10 cellular contexts compared by ENCODE assay signal in the genomic region with DNA sequence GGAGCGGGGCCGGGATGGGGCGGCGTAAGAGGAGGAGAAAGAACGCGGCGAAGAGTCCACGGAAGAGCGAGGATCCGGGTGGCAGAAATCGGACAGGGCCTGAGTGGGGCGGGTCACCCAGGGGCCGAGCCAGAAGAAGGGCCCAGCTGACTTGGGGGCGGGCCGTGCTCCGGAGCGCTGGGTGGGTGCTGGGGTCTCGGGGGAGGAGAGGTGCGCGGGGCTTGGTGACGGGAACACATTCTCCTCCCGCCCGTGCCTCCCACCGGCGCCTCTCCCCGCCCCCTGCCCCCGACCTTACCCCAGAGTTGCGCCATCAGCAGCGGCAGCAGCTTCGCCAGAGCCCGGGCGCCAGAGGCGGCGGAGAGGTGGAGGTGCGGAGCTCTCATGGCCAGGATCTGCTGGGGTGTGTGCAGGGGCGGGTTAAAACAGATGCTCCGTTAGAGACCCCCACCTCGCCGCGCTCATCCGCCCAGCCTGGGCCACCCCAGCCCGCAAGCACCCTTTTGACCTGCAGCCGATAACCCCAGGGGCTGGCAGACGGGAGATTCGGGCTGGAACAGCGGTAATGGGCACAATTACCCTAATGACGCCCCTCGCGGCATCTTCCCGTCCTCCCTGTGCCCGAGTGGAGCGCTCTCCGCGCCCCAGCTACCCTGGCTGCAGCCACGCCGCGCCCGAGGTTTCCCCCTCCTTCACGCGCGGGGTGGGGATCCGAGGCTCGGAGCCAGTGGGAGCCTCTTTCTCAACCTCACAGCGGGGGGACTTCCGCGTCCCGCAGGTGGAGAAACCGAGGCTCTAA. TPM values are rescaled to one million over a fixed set of nuclear protein-coding genes. Genes with fewer than 3 reads are reported as not detected.
DNase-seq lines count a peak whose midpoint lies in the region; ATAC-seq and TF ChIP-seq lines count a peak whose summit lies in the region.
"Had no signal": no experiment of that assay in that cellular context is flagged by ENCODE, and none has a peak within 500 bp of the region (broad histone marks: within the 10 kb centered on the region; RNA-seq: fewer than 3 reads in every experiment).

No MANE protein-coding gene starts in this region.

- H3K4me3 Mint-ChIP-seq in CD4-positive, alpha-beta T cell = peak overlapping the region; percentile 20
- peak overlapping the region; percentile 69 to 75 (median 70) for H3K4me3 Mint-ChIP-seq in nephron

- POLR2A ChIA-PET in CD4-positive, alpha-beta T cell (lab: Charles Lee) = no interaction called here

- intact Hi-C loops in CD4-positive, alpha-beta T cell (cut with DNase I, micrococcal nuclease) = no loop called here
- intact Hi-C loops in tibial artery (cut with DNase I; ENCODE audit: low total_unique reads) = no loop called here

- H3K4me1 ChIP-seq in tibial artery = peaks cover 0 to 20% (median 9%) of the 10 kb centered on the region in 4 donors

- TF ChIP-seq CTCF in CD4-positive, alpha-beta T cell (IDR thresholded peaks at IDR 0.05) = no peak
- TF ChIP-seq CTCF in epithelial cell of esophagus (IDR thresholded peaks at IDR 0.05; ENCODE audit: insufficient read depth, low read depth, low read length, missing control alignments) (no peak), nephron (IDR thresholded peaks at IDR 0.05; ENCODE audit: unreplicated experiment in 3 of 3) (no peak), GM13976 (IDR thresholded peaks at IDR 0.05; ENCODE audit: borderline replicate concordance, control extremely low read depth, extremely low read depth, insufficient read depth, missing control alignments) (no peak), tibial artery (IDR thresholded peaks at IDR 0.05) (no peak)

- CTCF ChIA-PET in CD4-positive, alpha-beta T cell (lab: Charles Lee) = no interaction called here

- H3K36me3 ChIP-seq in MG63 (no peaks in the 10 kb centered on the region), tibial artery (no peaks in the 10 kb centered on the region)

- H3K27me3 ChIP-seq in CD4-positive, alpha-beta T cell (ENCODE audit: control insufficient read depth, insufficient read depth, low read length) = peaks cover 49% of the 10 kb centered on the region
- H3K27me3 ChIP-seq in MG63 (peaks cover 40% of the 10 kb centered on the region), tibial artery (peaks cover 0 to 73% of the 10 kb centered on the region in 2 donors)

- in situ Hi-C loops in GM13976 (cut with MboI; ENCODE audit: low sequenced_read_pairs, unreplicated experiment) = no loop called here
- in situ Hi-C loops in KBM-7 (cut with MboI; ENCODE audit: low pct_unique_long_range_greater_than_20kb, low sequenced_read_pairs) = no loop called here

- H3K9me3 ChIP-seq in CD4-positive, alpha-beta T cell (ENCODE audit: control insufficient read depth, low read length) = no peaks in the 10 kb centered on the region
- H3K9me3 ChIP-seq in MG63 (no peaks in the 10 kb centered on the region; the same call in 1 of the 2 replicates), tibial artery (no peaks in the 10 kb centered on the region)

- no peak overlapping the region for H3K27ac Mint-ChIP-seq in CD4-positive, alpha-beta T cell
- H3K27ac Mint-ChIP-seq in nephron = no peak overlapping the region

- ATAC-seq in CD4-positive, alpha-beta T cell (ENCODE audit: poor library complexity) = no peak

- H3K36me3 Mint-ChIP-seq in CD4-positive, alpha-beta T cell (ENCODE audit: low read depth) = no peaks in the 10 kb centered on the region
- H3K36me3 Mint-ChIP-seq in nephron (ENCODE audit: low read depth) = no peaks in the 10 kb centered on the region

- H3K4me1 Mint-ChIP-seq in CD4-positive, alpha-beta T cell (ENCODE audit: low read depth) = peaks cover 22% of the 10 kb centered on the region
- peaks cover 19% of the 10 kb centered on the region for H3K4me1 Mint-ChIP-seq in nephron

- H3K4me3 ChIP-seq in MG63 (peak overlapping the region; percentile 10), epithelial cell of esophagus (ENCODE audit: low read length) (peak overlapping the region; percentile 40), tibial artery (peak overlapping the region in 1 of 2 donors; percentile 6)
- H3K4me3 ChIP-seq: SK-N-MC had no signal

- no peak for DNase-seq in CD4-positive, alpha-beta T cell
- DNase-seq in MG63 (peak; percentile 15), epithelial cell of esophagus (ENCODE audit: low read depth) (no peak), GM13976 (ENCODE audit: low spot score) (no peak), epidermal melanocyte (ENCODE audit: insufficient read length, low spot score) (no peak), tibial artery (no peak), KBM-7 (no peak)

- H3K27ac ChIP-seq in CD4-positive, alpha-beta T cell (ENCODE audit: low read depth, low read length) = no peak overlapping the region
- no peak overlapping the region for H3K27ac ChIP-seq in tibial artery
- H3K27ac ChIP-seq: SK-N-MC had no signal

- H3K9me3 Mint-ChIP-seq in CD4-positive, alpha-beta T cell = no peaks in the 10 kb centered on the region
- H3K9me3 Mint-ChIP-seq in nephron = peaks cover 3% of the 10 kb centered on the region

- H3K27me3 Mint-ChIP-seq in CD4-positive, alpha-beta T cell = peaks cover 80% of the 10 kb centered on the region
- H3K27me3 Mint-ChIP-seq in nephron (ENCODE audit: low read depth) = peaks cover 89% of the 10 kb centered on the region

RNA-seq across cellular contexts. Expression of a gene that starts 0.6 kb away (rescaled TPM):
- not detected for total RNA-seq in CD4-positive, alpha-beta T cell
- total RNA-seq in MG63 (2014; rRNA removed; shearing (Covaris generic); ENCODE audit: low replicate concordance) = 1.5 and 7.0 TPM in 2 replicates
- total RNA-seq: mesenteric fat pad had no signal

RNA-seq across cellular contexts. Expression of a gene that starts 7.5 kb away (rescaled TPM):
- not detected for total RNA-seq in CD4-positive, alpha-beta T cell
- not detected in 2 replicates for total RNA-seq in MG63 (2014; rRNA removed; shearing (Covaris generic); ENCODE audit: low replicate concordance)
- total RNA-seq: mesenteric fat pad had no signal

RNA-seq across cellular contexts. Expression of a gene that starts 15.9 kb away (rescaled TPM):
- total RNA-seq in CD4-positive, alpha-beta T cell = not detected
- not detected in 2 replicates for total RNA-seq in MG63 (2014; rRNA removed; shearing (Covaris generic); ENCODE audit: low replicate concordance)
- total RNA-seq: mesenteric fat pad had no signal

RNA-seq across cellular contexts. Expression of a gene that starts 17.5 kb away (rescaled TPM):
- not detected for total RNA-seq in CD4-positive, alpha-beta T cell
- not detected in 2 replicates for total RNA-seq in MG63 (2014; rRNA removed; shearing (Covaris generic); ENCODE audit: low replicate concordance)
- total RNA-seq: mesenteric fat pad had no signal

RNA-seq across cellular contexts. Expression of a gene that starts 35.2 kb away (rescaled TPM):
- total RNA-seq in CD4-positive, alpha-beta T cell = not detected
- total RNA-seq in MG63 (2014; rRNA removed; shearing (Covaris generic); ENCODE audit: low replicate concordance) = 17.9 and 31.4 TPM in 2 replicates
- total RNA-seq: mesenteric fat pad had no signal
